1 cellular context compared by ENCODE assay signal in genomic region chr3:194769020-194769643, GRCh38.
TF ChIP-seq lines count a peak whose summit lies in the region.

No MANE protein-coding gene starts in this region.

TF ChIP-seq in HepG2, 621 proteins besides CTCF, POLR2A, EP300 and RAD21 (continued from another document):
- TF ChIP-seq ZNF318 (CRISPR knock-in tag; IDR thresholded peaks at IDR 0.05) (no peak), GABPB1 (CRISPR knock-in tag; IDR thresholded peaks at IDR 0.05) (peak; percentile 13; the same call in 1 of the 2 replicates), POLR2AphosphoS5 (IDR thresholded peaks at IDR 0.05; ENCODE audit: low read depth, low read length) (no peak), KAT2B (IDR thresholded peaks at IDR 0.05; ENCODE audit: borderline replicate concordance, low read depth, low read length) (peak; percentile 27; the same call in 1 of the 2 replicates), NFYC (CRISPR knock-in tag; IDR thresholded peaks at IDR 0.05) (peak; percentile 81), HOXA9 (CRISPR knock-in tag; IDR thresholded peaks at IDR 0.05; ENCODE audit: borderline replicate concordance) (no peak), ZNF235 (CRISPR knock-in tag; IDR thresholded peaks at IDR 0.05; ENCODE audit: borderline replicate concordance) (no peak), MAZ (IDR thresholded peaks at IDR 0.05; ENCODE audit: borderline replicate concordance, low read depth, low read length) (0 out of 2 replicates have a peak, but pooled peaks have one; percentile 18), MAZ (CRISPR knock-in tag; IDR thresholded peaks at IDR 0.05; ENCODE audit: low read depth) (no peak), KDM2A (CRISPR knock-in tag; IDR thresholded peaks at IDR 0.05; ENCODE audit: borderline replicate concordance, low read depth) (0 out of 2 replicates have a peak, but pooled peaks have one; percentile 44), NCOA1 (CRISPR knock-in tag; IDR thresholded peaks at IDR 0.05) (no peak), ZNF850 (CRISPR knock-in tag; conservative IDR thresholded peaks at IDR 0.05) (no peak), ZNF672 (CRISPR knock-in tag; IDR thresholded peaks at IDR 0.05) (no peak), GATAD2A (CRISPR knock-in tag; IDR thresholded peaks at IDR 0.05) (no peak), ATF1 (CRISPR knock-in tag; IDR thresholded peaks at IDR 0.05) (0 out of 2 replicates have a peak, but pooled peaks have one; percentile 23), ATF2 (CRISPR knock-in tag; IDR thresholded peaks at IDR 0.05) (no peak), ZGPAT (CRISPR knock-in tag; IDR thresholded peaks at IDR 0.05) (0 out of 2 replicates have a peak, but pooled peaks have one; percentile 33), THAP8 (CRISPR knock-in tag; IDR thresholded peaks at IDR 0.05; ENCODE audit: borderline replicate concordance) (no peak), ONECUT2 (CRISPR knock-in tag; IDR thresholded peaks at IDR 0.05) (peak; percentile 53; the same call in 1 of the 2 replicates), MAX (IDR thresholded peaks at IDR 0.05) (peak; percentile 37; the same call in 1 of the 2 replicates), ZNF292 (CRISPR knock-in tag; IDR thresholded peaks at IDR 0.05; ENCODE audit: borderline replicate concordance, low read depth) (0 out of 2 replicates have a peak, but pooled peaks have one; percentile 35), GABPA (IDR thresholded peaks at IDR 0.05; ENCODE audit: low read depth, low read length) (no peak), GABPA (CRISPR knock-in tag; IDR thresholded peaks at IDR 0.05; ENCODE audit: low read depth) (peak; percentile 67), ERF (CRISPR knock-in tag; IDR thresholded peaks at IDR 0.05) (no peak), ATF3 (CRISPR knock-in tag; IDR thresholded peaks at IDR 0.05) (no peak), ZMYM3 (CRISPR knock-in tag; IDR thresholded peaks at IDR 0.05) (no peak), KMT2B (CRISPR knock-in tag; IDR thresholded peaks at IDR 0.05) (0 out of 2 replicates have a peak, but pooled peaks have one; percentile 26), CREB1 (IDR thresholded peaks at IDR 0.05) (0 out of 2 replicates have a peak, but pooled peaks have one; percentile 13), CREB1 (CRISPR knock-in tag; IDR thresholded peaks at IDR 0.05) (peak; percentile 68), ZSCAN9 (CRISPR knock-in tag; IDR thresholded peaks at IDR 0.05; ENCODE audit: borderline replicate concordance) (no peak), ATRX (CRISPR knock-in tag; IDR thresholded peaks at IDR 0.05; ENCODE audit: borderline replicate concordance) (no peak), MXI1 (IDR thresholded peaks at IDR 0.05; ENCODE audit: borderline replicate concordance, low read depth, low read length) (peak; percentile 18; the same call in 1 of the 3 replicates), YEATS4 (CRISPR knock-in tag; IDR thresholded peaks at IDR 0.05; ENCODE audit: borderline replicate concordance) (0 out of 2 replicates have a peak, but pooled peaks have one; percentile 22), ZNF451 (CRISPR knock-in tag; IDR thresholded peaks at IDR 0.05) (no peak), HOXA5 (CRISPR knock-in tag; IDR thresholded peaks at IDR 0.05) (peak; percentile 42; the same call in 1 of the 2 replicates), ZMYM2 (CRISPR knock-in tag; IDR thresholded peaks at IDR 0.05) (no peak)
TF ChIP-seq in HepG2: peak in this region for 30.
